33 cellular contexts compared by ENCODE assay signal in the genomic region with DNA sequence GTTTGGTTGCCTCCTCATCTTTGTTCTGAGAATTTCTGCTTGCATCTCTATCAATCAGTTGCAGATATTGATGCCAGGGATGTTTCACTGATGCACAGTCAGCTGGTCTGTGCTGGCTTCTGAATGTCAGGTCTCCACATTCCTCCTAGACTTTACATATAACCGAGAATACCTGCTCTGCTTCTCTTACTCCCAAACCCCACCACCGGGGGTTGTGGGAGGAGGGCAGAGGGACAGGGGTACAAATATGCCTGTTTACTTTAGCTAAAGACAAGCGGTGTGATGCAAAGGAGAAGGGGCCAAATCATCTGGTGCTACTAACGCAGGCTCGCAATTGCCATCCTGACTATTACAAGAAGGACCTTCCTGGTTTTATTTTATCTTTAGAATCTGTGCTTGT. TPM values are rescaled to one million over a fixed set of nuclear protein-coding genes. Genes with fewer than 3 reads are reported as not detected.
"Had no signal": no experiment of that assay in that cellular context is flagged by ENCODE, and none has a peak within 500 bp of the region (broad histone marks: within the 10 kb centered on the region; RNA-seq: fewer than 3 reads in every experiment).

No MANE protein-coding gene starts in this region.

- H3K4me3 Mint-ChIP-seq: immature natural killer cell; mesothelial cell of epicardium; naive B cell; natural killer cell treated with Interleukin-12 subunit alpha and Interleukin-12 subunit beta and Interleukin-15 and Interleukin-18, amount 100 ng/mL, for 72 hours; neural crest cell; stimulated activated naive CD8-positive, alpha-beta T cell treated with anti-CD3 and anti-CD28 coated beads, Interleukin-15, amount 100 ng/mL, for 72 hours; type B pancreatic cell had no signal

- H3K36me3 Mint-ChIP-seq: immature natural killer cell; mesothelial cell of epicardium; naive B cell; natural killer cell treated with Interleukin-12 subunit alpha and Interleukin-12 subunit beta and Interleukin-15 and Interleukin-18, amount 100 ng/mL, for 72 hours; type B pancreatic cell had no signal

- H3K27ac Mint-ChIP-seq: immature natural killer cell; mesothelial cell of epicardium; naive B cell; natural killer cell treated with Interleukin-12 subunit alpha and Interleukin-12 subunit beta and Interleukin-15 and Interleukin-18, amount 100 ng/mL, for 72 hours; stimulated activated naive CD8-positive, alpha-beta T cell treated with anti-CD3 and anti-CD28 coated beads, Interleukin-15, amount 100 ng/mL, for 72 hours; type B pancreatic cell had no signal

- H3K9me3 ChIP-seq: gastrocnemius medialis, lower lobe of right lung, mucosa of descending colon, prostate gland, right atrium auricular region, suprapubic skin had no signal

- H3K27ac ChIP-seq: dorsolateral prefrontal cortex, epithelial cell of prostate, gastrocnemius medialis, lower lobe of right lung, parathyroid adenoma, prostate gland, right atrium auricular region, suprapubic skin had no signal

- H3K27me3 Mint-ChIP-seq: naive B cell; natural killer cell treated with Interleukin-12 subunit alpha and Interleukin-12 subunit beta and Interleukin-15 and Interleukin-18, amount 100 ng/mL, for 72 hours; stimulated activated naive CD8-positive, alpha-beta T cell treated with anti-CD3 and anti-CD28 coated beads, Interleukin-15, amount 100 ng/mL, for 72 hours; type B pancreatic cell had no signal

- DNase-seq: dorsolateral prefrontal cortex; effector CD4-positive, alpha-beta T cell; foreskin fibroblast; gastrocnemius medialis; head of caudate nucleus; immature natural killer cell; islet precursor cell; left ventricle myocardium superior; lower lobe of right lung; mucosa of descending colon; naive B cell; stimulated activated CD4-positive, alpha-beta T cell treated with anti-CD3 and anti-CD28 coated beads, Interleukin-12 subunit alpha, Interleukin-12 subunit beta, amount 100 ng/mL, for 4 hours; stimulated activated CD4-positive, alpha-beta T cell treated with anti-CD3 and anti-CD28 coated beads, Interleukin-1b, Interleukin-23, amount 100 ng/mL, for 48 hours; stimulated activated CD4-positive, alpha-beta T cell treated with anti-CD3 and anti-CD28 coated beads, Interleukin-4, amount 100 ng/mL, for 1 hour; stimulated activated CD8-positive, alpha-beta memory T cell treated with anti-CD3 and anti-CD28 coated beads, Interleukin-4, amount 100 ng/mL, for 48 hours; stimulated activated naive CD4-positive, alpha-beta T cell; stimulated activated naive CD8-positive, alpha-beta T cell treated with anti-CD3 and anti-CD28 coated beads, Interleukin-15, amount 100 ng/mL, for 72 hours had no signal

- H3K4me1 ChIP-seq: gastrocnemius medialis, lower lobe of right lung, parathyroid adenoma, prostate gland, right atrium auricular region, suprapubic skin had no signal

- H3K36me3 ChIP-seq: gastrocnemius medialis, lower lobe of right lung, prostate gland, right atrium auricular region, suprapubic skin had no signal

- H3K79me2 ChIP-seq: parathyroid adenoma had no signal

- H3K9me3 Mint-ChIP-seq: mesothelial cell of epicardium, neural crest cell, type B pancreatic cell had no signal

- H3K4me1 Mint-ChIP-seq: immature natural killer cell; mesothelial cell of epicardium; naive B cell; neural crest cell; stimulated activated naive CD8-positive, alpha-beta T cell treated with anti-CD3 and anti-CD28 coated beads, Interleukin-15, amount 100 ng/mL, for 72 hours had no signal

- H3K4me3 ChIP-seq: dorsolateral prefrontal cortex, gastrocnemius medialis, lower lobe of right lung, mucosa of descending colon, prostate gland, right atrium auricular region, smooth muscle cell, suprapubic skin had no signal

- ATAC-seq: esophagus mucosa; gastrocnemius medialis; left ventricle myocardium superior; lower lobe of right lung; mucosa of descending colon; natural killer cell treated with Interleukin-12 subunit alpha and Interleukin-12 subunit beta and Interleukin-15 and Interleukin-18, amount 100 ng/mL, for 72 hours; sciatic nerve; stimulated activated naive CD8-positive, alpha-beta T cell treated with anti-CD3 and anti-CD28 coated beads, Interleukin-15, amount 100 ng/mL, for 72 hours had no signal

- H2AFZ ChIP-seq: parathyroid adenoma had no signal

- H3K9ac ChIP-seq: parathyroid adenoma had no signal

- H3K27me3 ChIP-seq: dorsolateral prefrontal cortex, gastrocnemius medialis, right atrium auricular region, suprapubic skin had no signal

- H3K4me2 ChIP-seq: smooth muscle cell had no signal

RNA-seq across cellular contexts. Expression of gene KLHL1, which starts 17.4 kb away (rescaled TPM):
- total RNA-seq: esophagus mucosa; gastrocnemius medialis; glomerular endothelial cell; left ventricle myocardium superior; lower lobe of right lung; mesothelial cell of epicardium; natural killer cell treated with Interleukin-12 subunit alpha and Interleukin-12 subunit beta and Interleukin-15 and Interleukin-18, amount 100 ng/mL, for 72 hours; osteoblast; right atrium auricular region; sciatic nerve; smooth muscle cell; suprapubic skin had no signal
- polyA plus RNA-seq: immature natural killer cell, smooth muscle cell, urinary bladder had no signal

RNA-seq across cellular contexts. Expression of gene ATXN8OS, which starts 18.1 kb away (rescaled TPM):
- total RNA-seq: esophagus mucosa; gastrocnemius medialis; glomerular endothelial cell; left ventricle myocardium superior; lower lobe of right lung; mesothelial cell of epicardium; natural killer cell treated with Interleukin-12 subunit alpha and Interleukin-12 subunit beta and Interleukin-15 and Interleukin-18, amount 100 ng/mL, for 72 hours; neural crest cell; osteoblast; prostate gland; right atrium auricular region; sciatic nerve; smooth muscle cell; suprapubic skin; urinary bladder had no signal
- polyA plus RNA-seq: immature natural killer cell, smooth muscle cell, thymus, urinary bladder had no signal
